In the genomic region with DNA sequence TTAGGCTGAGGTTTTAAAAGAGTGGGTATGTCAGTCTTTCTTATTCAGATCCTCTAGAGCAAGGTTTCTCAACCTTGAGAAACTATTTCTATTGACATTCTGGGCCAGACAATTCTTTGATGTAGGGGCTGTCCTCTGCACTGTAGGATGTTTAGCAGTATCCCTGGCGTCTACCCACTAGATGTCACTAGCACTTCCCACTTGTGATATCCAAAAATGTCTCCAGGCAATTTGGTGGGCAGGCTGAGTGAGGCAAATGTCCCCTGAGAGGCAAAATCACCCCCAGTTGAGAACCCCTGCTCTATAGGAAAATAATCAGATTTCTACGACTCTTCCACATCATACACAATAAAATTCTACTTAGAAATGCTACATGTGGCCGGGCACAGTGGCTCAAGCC, we compare ENCODE assay signal across 9 cellular contexts. TPM values are rescaled to one million over a fixed set of nuclear protein-coding genes. Genes with fewer than 3 reads are reported as not detected.
A peak's percentile ranks its signal among the peaks of the same experiment; 100 is the strongest.
DNase-seq lines count a peak whose midpoint lies in the region; ATAC-seq and TF ChIP-seq lines count a peak whose summit lies in the region.
"Had no signal": no experiment of that assay in that cellular context is flagged by ENCODE, and none has a peak within 500 bp of the region (broad histone marks: within the 10 kb centered on the region; RNA-seq: fewer than 3 reads in every experiment).

No MANE protein-coding gene starts in this region.

- peaks cover 26% of the 10 kb centered on the region for H3K4me1 ChIP-seq in suprapubic skin

- peaks cover 24% of the 10 kb centered on the region for H3K36me3 Mint-ChIP-seq in T-helper 2 cell treated with Interferon-gamma antibody and Interleukin-4, amounts not matched to agents 5 μg/mL and 100 μg/mL, for 36 hours (ENCODE audit: low read depth)

- no peak overlapping the region for H3K27ac Mint-ChIP-seq in T-helper 2 cell treated with Interferon-gamma antibody and Interleukin-4, amounts not matched to agents 5 μg/mL and 100 μg/mL, for 36 hours

- ATAC-seq in HG02870 (IDR thresholded peaks at IDR 0.05; ENCODE audit: unreplicated experiment), result no peak

- H3K9me3 Mint-ChIP-seq in T-helper 2 cell treated with Interferon-gamma antibody and Interleukin-4, amounts not matched to agents 5 μg/mL and 100 μg/mL, for 36 hours, result no peaks in the 10 kb centered on the region

- WGBS in suprapubic skin, result 59% methylated on average over 3 of the region's 3 CpGs

- H3K9me3 ChIP-seq in suprapubic skin, result no peaks in the 10 kb centered on the region
- H3K9me3 ChIP-seq: adrenal gland had no signal

- TF ChIP-seq CTCF in suprapubic skin (IDR thresholded peaks at IDR 0.05), result peak in 1 of 2 donors; percentile 10

- TF ChIP-seq POLR2A in suprapubic skin (IDR thresholded peaks at IDR 0.05), result no peak

- peaks cover 48% of the 10 kb centered on the region for H3K4me1 Mint-ChIP-seq in T-helper 2 cell treated with Interferon-gamma antibody and Interleukin-4, amounts not matched to agents 5 μg/mL and 100 μg/mL, for 36 hours (ENCODE audit: low read depth)

- H3K4me3 Mint-ChIP-seq in T-helper 2 cell treated with Interferon-gamma antibody and Interleukin-4, amounts not matched to agents 5 μg/mL and 100 μg/mL, for 36 hours, result peak overlapping the region; percentile 2

- peaks cover 13% of the 10 kb centered on the region for H3K36me3 ChIP-seq in suprapubic skin

- TF ChIP-seq EP300 in suprapubic skin (IDR thresholded peaks at IDR 0.05), result no peak

- no peak overlapping the region for H3K4me3 ChIP-seq in suprapubic skin
- H3K4me3 ChIP-seq: adrenal gland had no signal

- H3K27ac ChIP-seq in suprapubic skin, result no peak overlapping the region

- DNase-seq in activated CD8-positive, alpha-beta memory T cell treated with anti-CD3 and anti-CD28 coated beads, Interleukin-2, amount 50 U/mL, for 4 hours, result peak; percentile 23
- DNase-seq in activated CD8-positive, alpha-beta memory T cell treated with anti-CD3 and anti-CD28 coated beads for 24 hours, result no peak
- peak; percentile 48 for DNase-seq in LHCN-M2 (ENCODE audit: low read depth)
- DNase-seq in T-helper 2 cell treated with Interferon-gamma antibody and Interleukin-4, amounts not matched to agents 5 μg/mL and 100 μg/mL, for 36 hours (ENCODE audit: low spot score), result peak; percentile 7
- DNase-seq in hepatic stellate cell (ENCODE audit: low spot score), result peak; percentile 16
- DNase-seq in suprapubic skin (ENCODE audit: low spot score in 2 of 2), result no peak
- no peak for DNase-seq in NCI-H2029 (lab: John Stamatoyannopoulos, UW)

- no peaks in the 10 kb centered on the region for H3K27me3 ChIP-seq in suprapubic skin
- H3K27me3 ChIP-seq: adrenal gland had no signal

- no peaks in the 10 kb centered on the region for H3K27me3 Mint-ChIP-seq in T-helper 2 cell treated with Interferon-gamma antibody and Interleukin-4, amounts not matched to agents 5 μg/mL and 100 μg/mL, for 36 hours (ENCODE audit: low read depth)

RNA-seq across cellular contexts. Expression of a gene that starts 7.7 kb away (rescaled TPM):
- total RNA-seq in LHCN-M2 (2014; rRNA removed) (12.6 and 15.0 TPM in 2 replicates), suprapubic skin (10 to 100 TPM in 3 of 4 donors, 1 to 10 TPM in 1; 7.6 to 23.0 (median 14.2) TPM)
- polyA plus RNA-seq in LHCN-M2 (2012), result 4.6 TPM

RNA-seq across cellular contexts. Expression of a gene that starts 9.6 kb away (rescaled TPM):
- total RNA-seq in LHCN-M2 (2014; rRNA removed) (1.0 and 2.2 TPM in 2 replicates), suprapubic skin (1 to 10 TPM; 2.4 to 7.6 (median 4.2) TPM)
- polyA plus RNA-seq in LHCN-M2 (2012), result 1.1 TPM

RNA-seq across cellular contexts. Expression of a gene that starts 53.6 kb away (rescaled TPM):
- 0.40 and 0.45 TPM in 2 replicates for total RNA-seq in LHCN-M2 (2014; rRNA removed)
- 0.21 TPM for polyA plus RNA-seq in LHCN-M2 (2012)
- total RNA-seq in suprapubic skin, result 1 to 10 TPM in 3 of 4 donors, under 1 TPM in 1; 0.64 to 2.4 (median 2.0) TPM

Comparison
In these comparisons a context has a peak if more than half of its experiments do, and no peak if none do; other contexts are left out.
1. DNase-seq: peak in activated CD8-positive, alpha-beta memory T cell treated with anti-CD3 and anti-CD28 coated beads, Interleukin-2, amount 50 U/mL, for 4 hours (single experiment), LHCN-M2 (single experiment), T-helper 2 cell treated with Interferon-gamma antibody and Interleukin-4, amounts not matched to agents 5 μg/mL and 100 μg/mL, for 36 hours (single experiment) and hepatic stellate cell (single experiment); none in activated CD8-positive, alpha-beta memory T cell treated with anti-CD3 and anti-CD28 coated beads for 24 hours (single experiment), suprapubic skin (0 of 2) and NCI-H2029 (single experiment).